In genomic region chr3:182710557-182711157, GRCh38 we compare ENCODE assay signal across 8 cellular contexts.
DNase-seq lines count a peak whose midpoint lies in the region; FAIRE-seq and TF ChIP-seq lines count a peak whose summit lies in the region.

No MANE protein-coding gene starts in this region.

- no peak overlapping the region for H3K9ac ChIP-seq in SU-DHL-6 (ENCODE audit: low read length)

- H3K36me3 Mint-ChIP-seq in T-helper 2 cell treated with Interferon-gamma antibody and Interleukin-4, amounts not matched to agents 5 μg/mL and 100 μg/mL, for 36 hours (ENCODE audit: low read depth): no peaks in the 10 kb centered on the region

- FAIRE-seq in GM19239 (lab: Jason Lieb, UNC): peak; percentile 77

- peak; percentile 42 for DNase-seq in D341Med (ENCODE audit: low spot score)
- DNase-seq in GM19239 (ENCODE audit: insufficient read length, low spot score): no peak
- peak; percentile 7 for DNase-seq in globus pallidus (ENCODE audit: low spot score)
- peak; percentile 69 for DNase-seq in superior temporal gyrus (ENCODE audit: extremely low spot score)
- DNase-seq in hippocampal formation (lab: John Stamatoyannopoulos, UW): no peak
- DNase-seq in T-helper 2 cell treated with Interferon-gamma antibody and Interleukin-4, amounts not matched to agents 5 μg/mL and 100 μg/mL, for 36 hours (ENCODE audit: low spot score): no peak

- no peaks in the 10 kb centered on the region for H3K79me2 ChIP-seq in SU-DHL-6 (ENCODE audit: insufficient read depth, low read length)

- no peak overlapping the region for H3K4me3 Mint-ChIP-seq in T-helper 2 cell treated with Interferon-gamma antibody and Interleukin-4, amounts not matched to agents 5 μg/mL and 100 μg/mL, for 36 hours

- no peak overlapping the region for H3K27ac Mint-ChIP-seq in T-helper 2 cell treated with Interferon-gamma antibody and Interleukin-4, amounts not matched to agents 5 μg/mL and 100 μg/mL, for 36 hours

- H2AFZ ChIP-seq in SU-DHL-6 (ENCODE audit: low read depth, low read length, severe bottlenecking): no peak overlapping the region

- peaks cover 4% of the 10 kb centered on the region for H3K4me1 Mint-ChIP-seq in T-helper 2 cell treated with Interferon-gamma antibody and Interleukin-4, amounts not matched to agents 5 μg/mL and 100 μg/mL, for 36 hours (ENCODE audit: low read depth)

- no peaks in the 10 kb centered on the region for H3K27me3 ChIP-seq in SU-DHL-6 (ENCODE audit: low read length)

- no peaks in the 10 kb centered on the region for H4K20me1 ChIP-seq in SU-DHL-6 (ENCODE audit: low read depth, low read length)

- TF ChIP-seq CTCF in LNCAP (IDR thresholded peaks at IDR 0.05): peak; percentile 82
- TF ChIP-seq CTCF in SU-DHL-6 (IDR thresholded peaks at IDR 0.05; ENCODE audit: insufficient read depth, low read length, poor library complexity, severe bottlenecking): peak; percentile 77

- H3K4me2 ChIP-seq in SU-DHL-6 (ENCODE audit: low read depth, low read length, poor library complexity, severe bottlenecking): no peak overlapping the region

- no peaks in the 10 kb centered on the region for H3K9me3 Mint-ChIP-seq in T-helper 2 cell treated with Interferon-gamma antibody and Interleukin-4, amounts not matched to agents 5 μg/mL and 100 μg/mL, for 36 hours

- H3F3A ChIP-seq in SU-DHL-6 (ENCODE audit: insufficient read depth): no peaks in the 10 kb centered on the region

- no peaks in the 10 kb centered on the region for H3K36me3 ChIP-seq in SU-DHL-6 (ENCODE audit: low read length)

- H3K4me3 ChIP-seq in SU-DHL-6 (ENCODE audit: insufficient read depth, low read length, poor library complexity, severe bottlenecking): no peak overlapping the region

- H3K27ac ChIP-seq in SU-DHL-6 (ENCODE audit: low read depth, low read length): no peak overlapping the region

- H3K9me2 ChIP-seq in SU-DHL-6 (replicated peaks; ENCODE audit: insufficient read depth, low read length): no peaks in the 10 kb centered on the region

- H3K27me3 Mint-ChIP-seq in T-helper 2 cell treated with Interferon-gamma antibody and Interleukin-4, amounts not matched to agents 5 μg/mL and 100 μg/mL, for 36 hours (ENCODE audit: low read depth): peaks cover 8% of the 10 kb centered on the region

- H3K9me3 ChIP-seq in SU-DHL-6 (ENCODE audit: insufficient read depth, low read length): no peaks in the 10 kb centered on the region

Comparison
In these comparisons a context has a peak if more than half of its experiments do, and no peak if none do; other contexts are left out.
1. DNase-seq: peak in D341Med (single experiment), globus pallidus (single experiment) and superior temporal gyrus (single experiment); none in GM19239 (single experiment), hippocampal formation (0 of 2) and T-helper 2 cell treated with Interferon-gamma antibody and Interleukin-4, amounts not matched to agents 5 μg/mL and 100 μg/mL, for 36 hours (single experiment).